ENCODE assay signal across 11 cellular contexts in genomic region chr22:25942989-25943411, GRCh38.
DNase-seq lines count a peak whose midpoint lies in the region; ATAC-seq and TF ChIP-seq lines count a peak whose summit lies in the region.
"Had no signal": no experiment of that assay in that cellular context is flagged by ENCODE, and none has a peak within 500 bp of the region (broad histone marks: within the 10 kb centered on the region; RNA-seq: fewer than 3 reads in every experiment).

No MANE protein-coding gene starts in this region.

- TF ChIP-seq POLR2A in gastroesophageal sphincter (IDR thresholded peaks at IDR 0.05), result no peak

- peaks cover 20% of the 10 kb centered on the region for H3K9me3 Mint-ChIP-seq in glutamatergic neuron (ENCODE audit: unreplicated experiment)

- POLR2A ChIA-PET in OCI-LY7 (lab: Charles Lee), result no interaction called here

- peaks cover 68% of the 10 kb centered on the region for H3K27me3 ChIP-seq in gastroesophageal sphincter

- peak overlapping the region; percentile 99 for H3K27ac Mint-ChIP-seq in glutamatergic neuron (ENCODE audit: unreplicated experiment)
- H3K27ac Mint-ChIP-seq: activated naive CD8-positive, alpha-beta T cell had no signal

- H3K4me3 Mint-ChIP-seq in glutamatergic neuron (ENCODE audit: unreplicated experiment), result peak overlapping the region; percentile 79
- H3K4me3 Mint-ChIP-seq: activated naive CD8-positive, alpha-beta T cell had no signal

- peaks cover 9% of the 10 kb centered on the region for H3K36me3 Mint-ChIP-seq in glutamatergic neuron (ENCODE audit: unreplicated experiment)
- H3K36me3 Mint-ChIP-seq: activated naive CD8-positive, alpha-beta T cell had no signal

- intact Hi-C loops in sciatic nerve (cut with DNase I) (no loop called here), OCI-LY7 (cut with micrococcal nuclease; ENCODE audit: unreplicated experiment) (no loop called here)

- TF ChIP-seq CTCF in glutamatergic neuron (IDR thresholded peaks at IDR 0.05; ENCODE audit: partially characterized antibody, unreplicated experiment), result no peak
- no peak for TF ChIP-seq CTCF in OCI-LY7 (conservative IDR thresholded peaks at IDR 0.05; ENCODE audit: low read length)
- no peak for TF ChIP-seq CTCF in gastroesophageal sphincter (IDR thresholded peaks at IDR 0.05)

- peak; percentile 53 for ATAC-seq in sciatic nerve
- no peak for ATAC-seq in HG03159 (IDR thresholded peaks at IDR 0.05; ENCODE audit: unreplicated experiment)
- no peak for ATAC-seq in gastroesophageal sphincter

- no peaks in the 10 kb centered on the region for H3K9me2 ChIP-seq in OCI-LY7 (ENCODE audit: insufficient read depth, low read length)

- DNase-seq in M059J (ENCODE audit: low read depth) (peak; percentile 5), NCI-H510A (lab: John Stamatoyannopoulos, UW) (peak; percentile 76), glutamatergic neuron (peak; percentile 77), sciatic nerve (ENCODE audit: low spot score) (no peak), OCI-LY7 (ENCODE audit: low spot score) (no peak)
- no peak for DNase-seq in activated T-cell treated with anti-CD3 and anti-CD28 coated beads, Interleukin-2, amount 50 U/mL, for 48 hours
- DNase-seq: NCI-H526; stimulated activated CD4-positive, alpha-beta T cell treated with anti-CD3 and anti-CD28 coated beads, Interleukin-15, amount 100 ng/mL, for 24 hours had no signal

- CTCF ChIA-PET in OCI-LY7 (lab: Charles Lee; ENCODE audit: unreplicated experiment), result no interaction called here

- H3K4me1 ChIP-seq in OCI-LY7 (ENCODE audit: insufficient read depth, low read length, poor library complexity, severe bottlenecking), result no peaks in the 10 kb centered on the region
- H3K4me1 ChIP-seq in gastroesophageal sphincter, result no peaks in the 10 kb centered on the region

- no TSS peak for BruUV-seq in OCI-LY7 (replicated peaks; lab: Mats Ljungman, UMichigan)

- H3K36me3 ChIP-seq in OCI-LY7 (ENCODE audit: insufficient read depth, low read length) (no peaks in the 10 kb centered on the region), gastroesophageal sphincter (no peaks in the 10 kb centered on the region)

- no peak for TF ChIP-seq EP300 in gastroesophageal sphincter (IDR thresholded peaks at IDR 0.05)

- H3K9me3 ChIP-seq in OCI-LY7 (ENCODE audit: low read length), result no peaks in the 10 kb centered on the region
- H3K9me3 ChIP-seq in gastroesophageal sphincter, result no peaks in the 10 kb centered on the region

- H3K27me3 Mint-ChIP-seq in glutamatergic neuron (ENCODE audit: unreplicated experiment), result peaks cover 21% of the 10 kb centered on the region

- H2AFZ ChIP-seq in OCI-LY7 (ENCODE audit: low read length), result no peak overlapping the region

- H3K27ac ChIP-seq in OCI-LY7 (ENCODE audit: low read depth, low read length, poor library complexity, severe bottlenecking) (no peak overlapping the region), gastroesophageal sphincter (no peak overlapping the region)

- H4K20me1 ChIP-seq in OCI-LY7 (ENCODE audit: insufficient read depth, low read length), result no peaks in the 10 kb centered on the region

- H3K4me2 ChIP-seq in OCI-LY7 (ENCODE audit: low read length), result no peak overlapping the region

- 4 to 18% methylated on average over 6 to 9 of the region's 9 CpGs for WGBS in gastroesophageal sphincter (ENCODE audit: low coverage in 1 of 2), 2 donors

- H3K4me3 ChIP-seq in OCI-LY7 (ENCODE audit: low read depth, low read length, poor library complexity, severe bottlenecking), result no peak overlapping the region
- no peak overlapping the region for H3K4me3 ChIP-seq in gastroesophageal sphincter

- H3K79me2 ChIP-seq in OCI-LY7 (ENCODE audit: insufficient read depth, low read depth, low read length), result no peaks in the 10 kb centered on the region

- H3K4me1 Mint-ChIP-seq in glutamatergic neuron (ENCODE audit: low read depth, unreplicated experiment), result peaks cover 34% of the 10 kb centered on the region

Comparison
In these comparisons a context has a peak if more than half of its experiments do, and no peak if none do; other contexts are left out.
1. DNase-seq: peak in M059J (single experiment), NCI-H510A (single experiment) and glutamatergic neuron (single experiment); none in sciatic nerve (single experiment), OCI-LY7 (single experiment) and activated T-cell treated with anti-CD3 and anti-CD28 coated beads, Interleukin-2, amount 50 U/mL, for 48 hours (0 of 2).